In the genomic region with DNA sequence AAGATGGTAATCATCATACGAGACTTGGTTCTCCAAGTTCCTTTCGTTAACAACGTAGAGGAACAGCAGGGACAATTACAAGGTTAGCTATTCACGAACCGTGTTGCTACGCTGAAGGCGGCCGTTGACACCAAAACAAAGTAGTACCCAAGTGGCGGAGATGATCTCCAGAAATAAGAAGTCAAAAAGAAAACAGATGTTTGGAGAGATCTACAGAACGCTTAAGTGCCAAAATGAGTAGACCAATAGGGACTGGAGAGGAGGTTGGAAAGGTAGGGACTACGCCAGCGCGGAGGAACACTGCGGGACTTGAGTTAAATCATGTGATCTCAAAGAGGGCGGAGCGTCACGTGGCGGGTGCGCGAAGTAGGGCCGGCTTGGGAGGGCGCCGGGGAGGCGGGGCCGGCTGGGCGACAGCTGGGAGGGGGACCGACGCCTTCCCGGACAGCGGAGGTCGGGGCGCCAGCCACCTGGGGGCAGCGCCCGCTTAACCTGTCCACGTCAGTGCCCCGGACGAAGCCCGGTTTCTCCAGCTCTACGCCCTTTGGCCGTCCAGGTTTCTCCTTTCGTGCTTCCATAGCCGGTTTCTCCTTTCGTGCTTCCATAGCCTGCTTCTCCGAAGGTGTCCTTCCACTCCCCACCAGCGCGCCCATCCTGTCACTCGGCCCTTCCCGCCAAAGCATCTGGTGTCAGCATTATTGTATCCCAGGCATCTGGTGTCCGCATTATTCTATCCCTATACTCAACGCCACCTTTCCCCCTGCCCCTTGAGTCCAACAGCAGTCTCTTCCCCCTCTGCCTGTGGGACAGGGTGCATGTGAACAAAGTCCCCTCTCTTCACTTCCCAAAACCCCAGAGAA, we compare ENCODE assay signal across 1 cellular context.
TF ChIP-seq lines count a peak whose summit lies in the region.

No MANE protein-coding gene starts in this region.

TF ChIP-seq in HepG2, 621 proteins besides CTCF, POLR2A, EP300 and RAD21 (continued from another document and continues in another):
- TF ChIP-seq NAIF1 (CRISPR knock-in tag; IDR thresholded peaks at IDR 0.05; ENCODE audit: borderline replicate concordance) (peak; percentile 100), CREM (IDR thresholded peaks at IDR 0.05) (peak; percentile 55), CREM (CRISPR knock-in tag; IDR thresholded peaks at IDR 0.05) (no peak), ZNF569 (CRISPR knock-in tag; IDR thresholded peaks at IDR 0.05; ENCODE audit: borderline replicate concordance) (no peak; the same call in 1 of the 2 replicates), EEA1 (CRISPR knock-in tag; IDR thresholded peaks at IDR 0.05; ENCODE audit: borderline replicate concordance) (0 out of 2 replicates have a peak, but pooled peaks have one; percentile 36), HNRNPK (IDR thresholded peaks at IDR 0.05; ENCODE audit: low read depth, low read length, poor library complexity, severe bottlenecking) (no peak), ZNF883 (CRISPR knock-in tag; IDR thresholded peaks at IDR 0.05; ENCODE audit: not compliant biosample characterization) (peak; percentile 45), TBX2 (CRISPR knock-in tag; IDR thresholded peaks at IDR 0.05; ENCODE audit: borderline replicate concordance) (peak; percentile 48), ZNF615 (CRISPR knock-in tag; IDR thresholded peaks at IDR 0.05; ENCODE audit: borderline replicate concordance) (no peak; the same call in 1 of the 2 replicates), ADNP (CRISPR knock-in tag; IDR thresholded peaks at IDR 0.05) (no peak), ZNF772 (CRISPR knock-in tag; IDR thresholded peaks at IDR 0.05) (no peak; the same call in 1 of the 2 replicates), ATM (IDR thresholded peaks at IDR 0.05; ENCODE audit: borderline replicate concordance) (no peak), PHF21A (CRISPR knock-in tag; IDR thresholded peaks at IDR 0.05) (0 out of 2 replicates have a peak, but pooled peaks have one; percentile 26), YY1 (IDR thresholded peaks at IDR 0.05; ENCODE audit: insufficient read depth, insufficient replicate concordance, low read depth, low read length) (peak; percentile 73), HHEX (CRISPR knock-in tag; IDR thresholded peaks at IDR 0.05) (no peak; the same call in 1 of the 2 replicates), JUNB (CRISPR knock-in tag; IDR thresholded peaks at IDR 0.05; ENCODE audit: borderline replicate concordance) (no peak), GFI1 (CRISPR knock-in tag; IDR thresholded peaks at IDR 0.05; ENCODE audit: borderline replicate concordance) (no peak), SATB2 (CRISPR knock-in tag; IDR thresholded peaks at IDR 0.05) (no peak), NFIB (CRISPR knock-in tag; IDR thresholded peaks at IDR 0.05; ENCODE audit: borderline replicate concordance) (0 out of 2 replicates have a peak, but pooled peaks have one; percentile 33), MIER3 (CRISPR knock-in tag; IDR thresholded peaks at IDR 0.05; ENCODE audit: borderline replicate concordance) (peak; percentile 63; the same call in 1 of the 2 replicates)
- TF ChIP-seq, protein P1, sequence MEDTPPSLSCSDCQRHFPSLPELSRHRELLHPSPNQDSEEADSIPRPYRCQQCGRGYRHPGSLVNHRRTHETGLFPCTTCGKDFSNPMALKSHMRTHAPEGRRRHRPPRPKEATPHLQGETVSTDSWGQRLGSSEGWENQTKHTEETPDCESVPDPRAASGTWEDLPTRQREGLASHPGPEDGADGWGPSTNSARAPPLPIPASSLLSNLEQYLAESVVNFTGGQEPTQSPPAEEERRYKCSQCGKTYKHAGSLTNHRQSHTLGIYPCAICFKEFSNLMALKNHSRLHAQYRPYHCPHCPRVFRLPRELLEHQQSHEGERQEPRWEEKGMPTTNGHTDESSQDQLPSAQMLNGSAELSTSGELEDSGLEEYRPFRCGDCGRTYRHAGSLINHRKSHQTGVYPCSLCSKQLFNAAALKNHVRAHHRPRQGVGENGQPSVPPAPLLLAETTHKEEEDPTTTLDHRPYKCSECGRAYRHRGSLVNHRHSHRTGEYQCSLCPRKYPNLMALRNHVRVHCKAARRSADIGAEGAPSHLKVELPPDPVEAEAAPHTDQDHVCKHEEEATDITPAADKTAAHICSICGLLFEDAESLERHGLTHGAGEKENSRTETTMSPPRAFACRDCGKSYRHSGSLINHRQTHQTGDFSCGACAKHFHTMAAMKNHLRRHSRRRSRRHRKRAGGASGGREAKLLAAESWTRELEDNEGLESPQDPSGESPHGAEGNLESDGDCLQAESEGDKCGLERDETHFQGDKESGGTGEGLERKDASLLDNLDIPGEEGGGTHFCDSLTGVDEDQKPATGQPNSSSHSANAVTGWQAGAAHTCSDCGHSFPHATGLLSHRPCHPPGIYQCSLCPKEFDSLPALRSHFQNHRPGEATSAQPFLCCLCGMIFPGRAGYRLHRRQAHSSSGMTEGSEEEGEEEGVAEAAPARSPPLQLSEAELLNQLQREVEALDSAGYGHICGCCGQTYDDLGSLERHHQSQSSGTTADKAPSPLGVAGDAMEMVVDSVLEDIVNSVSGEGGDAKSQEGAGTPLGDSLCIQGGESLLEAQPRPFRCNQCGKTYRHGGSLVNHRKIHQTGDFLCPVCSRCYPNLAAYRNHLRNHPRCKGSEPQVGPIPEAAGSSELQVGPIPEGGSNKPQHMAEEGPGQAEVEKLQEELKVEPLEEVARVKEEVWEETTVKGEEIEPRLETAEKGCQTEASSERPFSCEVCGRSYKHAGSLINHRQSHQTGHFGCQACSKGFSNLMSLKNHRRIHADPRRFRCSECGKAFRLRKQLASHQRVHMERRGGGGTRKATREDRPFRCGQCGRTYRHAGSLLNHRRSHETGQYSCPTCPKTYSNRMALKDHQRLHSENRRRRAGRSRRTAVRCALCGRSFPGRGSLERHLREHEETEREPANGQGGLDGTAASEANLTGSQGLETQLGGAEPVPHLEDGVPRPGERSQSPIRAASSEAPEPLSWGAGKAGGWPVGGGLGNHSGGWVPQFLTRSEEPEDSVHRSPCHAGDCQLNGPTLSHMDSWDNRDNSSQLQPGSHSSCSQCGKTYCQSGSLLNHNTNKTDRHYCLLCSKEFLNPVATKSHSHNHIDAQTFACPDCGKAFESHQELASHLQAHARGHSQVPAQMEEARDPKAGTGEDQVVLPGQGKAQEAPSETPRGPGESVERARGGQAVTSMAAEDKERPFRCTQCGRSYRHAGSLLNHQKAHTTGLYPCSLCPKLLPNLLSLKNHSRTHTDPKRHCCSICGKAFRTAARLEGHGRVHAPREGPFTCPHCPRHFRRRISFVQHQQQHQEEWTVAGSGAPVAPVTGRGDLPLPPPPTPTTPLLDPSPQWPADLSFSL (CRISPR knock-in tag; IDR thresholded peaks at IDR 0.05), result no peak
- TF ChIP-seq, protein P2, sequence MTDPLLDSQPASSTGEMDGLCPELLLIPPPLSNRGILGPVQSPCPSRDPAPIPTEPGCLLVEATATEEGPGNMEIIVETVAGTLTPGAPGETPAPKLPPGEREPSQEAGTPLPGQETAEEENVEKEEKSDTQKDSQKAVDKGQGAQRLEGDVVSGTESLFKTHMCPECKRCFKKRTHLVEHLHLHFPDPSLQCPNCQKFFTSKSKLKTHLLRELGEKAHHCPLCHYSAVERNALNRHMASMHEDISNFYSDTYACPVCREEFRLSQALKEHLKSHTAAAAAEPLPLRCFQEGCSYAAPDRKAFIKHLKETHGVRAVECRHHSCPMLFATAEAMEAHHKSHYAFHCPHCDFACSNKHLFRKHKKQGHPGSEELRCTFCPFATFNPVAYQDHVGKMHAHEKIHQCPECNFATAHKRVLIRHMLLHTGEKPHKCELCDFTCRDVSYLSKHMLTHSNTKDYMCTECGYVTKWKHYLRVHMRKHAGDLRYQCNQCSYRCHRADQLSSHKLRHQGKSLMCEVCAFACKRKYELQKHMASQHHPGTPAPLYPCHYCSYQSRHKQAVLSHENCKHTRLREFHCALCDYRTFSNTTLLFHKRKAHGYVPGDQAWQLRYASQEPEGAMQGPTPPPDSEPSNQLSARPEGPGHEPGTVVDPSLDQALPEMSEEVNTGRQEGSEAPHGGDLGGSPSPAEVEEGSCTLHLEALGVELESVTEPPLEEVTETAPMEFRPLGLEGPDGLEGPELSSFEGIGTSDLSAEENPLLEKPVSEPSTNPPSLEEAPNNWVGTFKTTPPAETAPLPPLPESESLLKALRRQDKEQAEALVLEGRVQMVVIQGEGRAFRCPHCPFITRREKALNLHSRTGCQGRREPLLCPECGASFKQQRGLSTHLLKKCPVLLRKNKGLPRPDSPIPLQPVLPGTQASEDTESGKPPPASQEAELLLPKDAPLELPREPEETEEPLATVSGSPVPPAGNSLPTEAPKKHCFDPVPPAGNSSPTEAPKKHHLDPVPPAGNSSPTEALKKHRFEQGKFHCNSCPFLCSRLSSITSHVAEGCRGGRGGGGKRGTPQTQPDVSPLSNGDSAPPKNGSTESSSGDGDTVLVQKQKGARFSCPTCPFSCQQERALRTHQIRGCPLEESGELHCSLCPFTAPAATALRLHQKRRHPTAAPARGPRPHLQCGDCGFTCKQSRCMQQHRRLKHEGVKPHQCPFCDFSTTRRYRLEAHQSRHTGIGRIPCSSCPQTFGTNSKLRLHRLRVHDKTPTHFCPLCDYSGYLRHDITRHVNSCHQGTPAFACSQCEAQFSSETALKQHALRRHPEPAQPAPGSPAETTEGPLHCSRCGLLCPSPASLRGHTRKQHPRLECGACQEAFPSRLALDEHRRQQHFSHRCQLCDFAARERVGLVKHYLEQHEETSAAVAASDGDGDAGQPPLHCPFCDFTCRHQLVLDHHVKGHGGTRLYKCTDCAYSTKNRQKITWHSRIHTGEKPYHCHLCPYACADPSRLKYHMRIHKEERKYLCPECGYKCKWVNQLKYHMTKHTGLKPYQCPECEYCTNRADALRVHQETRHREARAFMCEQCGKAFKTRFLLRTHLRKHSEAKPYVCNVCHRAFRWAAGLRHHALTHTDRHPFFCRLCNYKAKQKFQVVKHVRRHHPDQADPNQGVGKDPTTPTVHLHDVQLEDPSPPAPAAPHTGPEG (CRISPR knock-in tag; IDR thresholded peaks at IDR 0.05), result no peak
- TF ChIP-seq, protein P3, sequence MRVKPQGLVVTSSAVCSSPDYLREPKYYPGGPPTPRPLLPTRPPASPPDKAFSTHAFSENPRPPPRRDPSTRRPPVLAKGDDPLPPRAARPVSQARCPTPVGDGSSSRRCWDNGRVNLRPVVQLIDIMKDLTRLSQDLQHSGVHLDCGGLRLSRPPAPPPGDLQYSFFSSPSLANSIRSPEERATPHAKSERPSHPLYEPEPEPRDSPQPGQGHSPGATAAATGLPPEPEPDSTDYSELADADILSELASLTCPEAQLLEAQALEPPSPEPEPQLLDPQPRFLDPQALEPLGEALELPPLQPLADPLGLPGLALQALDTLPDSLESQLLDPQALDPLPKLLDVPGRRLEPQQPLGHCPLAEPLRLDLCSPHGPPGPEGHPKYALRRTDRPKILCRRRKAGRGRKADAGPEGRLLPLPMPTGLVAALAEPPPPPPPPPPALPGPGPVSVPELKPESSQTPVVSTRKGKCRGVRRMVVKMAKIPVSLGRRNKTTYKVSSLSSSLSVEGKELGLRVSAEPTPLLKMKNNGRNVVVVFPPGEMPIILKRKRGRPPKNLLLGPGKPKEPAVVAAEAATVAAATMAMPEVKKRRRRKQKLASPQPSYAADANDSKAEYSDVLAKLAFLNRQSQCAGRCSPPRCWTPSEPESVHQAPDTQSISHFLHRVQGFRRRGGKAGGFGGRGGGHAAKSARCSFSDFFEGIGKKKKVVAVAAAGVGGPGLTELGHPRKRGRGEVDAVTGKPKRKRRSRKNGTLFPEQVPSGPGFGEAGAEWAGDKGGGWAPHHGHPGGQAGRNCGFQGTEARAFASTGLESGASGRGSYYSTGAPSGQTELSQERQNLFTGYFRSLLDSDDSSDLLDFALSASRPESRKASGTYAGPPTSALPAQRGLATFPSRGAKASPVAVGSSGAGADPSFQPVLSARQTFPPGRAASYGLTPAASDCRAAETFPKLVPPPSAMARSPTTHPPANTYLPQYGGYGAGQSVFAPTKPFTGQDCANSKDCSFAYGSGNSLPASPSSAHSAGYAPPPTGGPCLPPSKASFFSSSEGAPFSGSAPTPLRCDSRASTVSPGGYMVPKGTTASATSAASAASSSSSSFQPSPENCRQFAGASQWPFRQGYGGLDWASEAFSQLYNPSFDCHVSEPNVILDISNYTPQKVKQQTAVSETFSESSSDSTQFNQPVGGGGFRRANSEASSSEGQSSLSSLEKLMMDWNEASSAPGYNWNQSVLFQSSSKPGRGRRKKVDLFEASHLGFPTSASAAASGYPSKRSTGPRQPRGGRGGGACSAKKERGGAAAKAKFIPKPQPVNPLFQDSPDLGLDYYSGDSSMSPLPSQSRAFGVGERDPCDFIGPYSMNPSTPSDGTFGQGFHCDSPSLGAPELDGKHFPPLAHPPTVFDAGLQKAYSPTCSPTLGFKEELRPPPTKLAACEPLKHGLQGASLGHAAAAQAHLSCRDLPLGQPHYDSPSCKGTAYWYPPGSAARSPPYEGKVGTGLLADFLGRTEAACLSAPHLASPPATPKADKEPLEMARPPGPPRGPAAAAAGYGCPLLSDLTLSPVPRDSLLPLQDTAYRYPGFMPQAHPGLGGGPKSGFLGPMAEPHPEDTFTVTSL (CRISPR knock-in tag; IDR thresholded peaks at IDR 0.05; ENCODE audit: borderline replicate concordance), result no peak
- TF ChIP-seq, protein P4, sequence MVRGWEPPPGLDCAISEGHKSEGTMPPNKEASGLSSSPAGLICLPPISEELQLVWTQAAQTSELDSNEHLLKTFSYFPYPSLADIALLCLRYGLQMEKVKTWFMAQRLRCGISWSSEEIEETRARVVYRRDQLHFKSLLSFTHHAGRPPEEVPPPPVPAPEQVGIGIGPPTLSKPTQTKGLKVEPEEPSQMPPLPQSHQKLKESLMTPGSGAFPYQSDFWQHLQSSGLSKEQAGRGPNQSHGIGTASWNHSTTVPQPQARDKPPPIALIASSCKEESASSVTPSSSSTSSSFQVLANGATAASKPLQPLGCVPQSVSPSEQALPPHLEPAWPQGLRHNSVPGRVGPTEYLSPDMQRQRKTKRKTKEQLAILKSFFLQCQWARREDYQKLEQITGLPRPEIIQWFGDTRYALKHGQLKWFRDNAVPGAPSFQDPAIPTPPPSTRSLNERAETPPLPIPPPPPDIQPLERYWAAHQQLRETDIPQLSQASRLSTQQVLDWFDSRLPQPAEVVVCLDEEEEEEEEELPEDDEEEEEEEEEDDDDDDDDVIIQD (CRISPR knock-in tag; IDR thresholded peaks at IDR 0.05; ENCODE audit: low read depth), result peak; percentile 66
- TF ChIP-seq, protein P5, sequence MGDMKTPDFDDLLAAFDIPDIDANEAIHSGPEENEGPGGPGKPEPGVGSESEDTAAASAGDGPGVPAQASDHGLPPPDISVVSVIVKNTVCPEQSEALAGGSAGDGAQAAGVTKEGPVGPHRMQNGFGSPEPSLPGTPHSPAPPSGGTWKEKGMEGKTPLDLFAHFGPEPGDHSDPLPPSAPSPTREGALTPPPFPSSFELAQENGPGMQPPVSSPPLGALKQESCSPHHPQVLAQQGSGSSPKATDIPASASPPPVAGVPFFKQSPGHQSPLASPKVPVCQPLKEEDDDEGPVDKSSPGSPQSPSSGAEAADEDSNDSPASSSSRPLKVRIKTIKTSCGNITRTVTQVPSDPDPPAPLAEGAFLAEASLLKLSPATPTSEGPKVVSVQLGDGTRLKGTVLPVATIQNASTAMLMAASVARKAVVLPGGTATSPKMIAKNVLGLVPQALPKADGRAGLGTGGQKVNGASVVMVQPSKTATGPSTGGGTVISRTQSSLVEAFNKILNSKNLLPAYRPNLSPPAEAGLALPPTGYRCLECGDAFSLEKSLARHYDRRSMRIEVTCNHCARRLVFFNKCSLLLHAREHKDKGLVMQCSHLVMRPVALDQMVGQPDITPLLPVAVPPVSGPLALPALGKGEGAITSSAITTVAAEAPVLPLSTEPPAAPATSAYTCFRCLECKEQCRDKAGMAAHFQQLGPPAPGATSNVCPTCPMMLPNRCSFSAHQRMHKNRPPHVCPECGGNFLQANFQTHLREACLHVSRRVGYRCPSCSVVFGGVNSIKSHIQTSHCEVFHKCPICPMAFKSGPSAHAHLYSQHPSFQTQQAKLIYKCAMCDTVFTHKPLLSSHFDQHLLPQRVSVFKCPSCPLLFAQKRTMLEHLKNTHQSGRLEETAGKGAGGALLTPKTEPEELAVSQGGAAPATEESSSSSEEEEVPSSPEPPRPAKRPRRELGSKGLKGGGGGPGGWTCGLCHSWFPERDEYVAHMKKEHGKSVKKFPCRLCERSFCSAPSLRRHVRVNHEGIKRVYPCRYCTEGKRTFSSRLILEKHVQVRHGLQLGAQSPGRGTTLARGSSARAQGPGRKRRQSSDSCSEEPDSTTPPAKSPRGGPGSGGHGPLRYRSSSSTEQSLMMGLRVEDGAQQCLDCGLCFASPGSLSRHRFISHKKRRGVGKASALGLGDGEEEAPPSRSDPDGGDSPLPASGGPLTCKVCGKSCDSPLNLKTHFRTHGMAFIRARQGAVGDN (CRISPR knock-in tag; IDR thresholded peaks at IDR 0.05), result peak; percentile 70
